ENCODE assay signal across 2 cellular contexts in the genomic region with DNA sequence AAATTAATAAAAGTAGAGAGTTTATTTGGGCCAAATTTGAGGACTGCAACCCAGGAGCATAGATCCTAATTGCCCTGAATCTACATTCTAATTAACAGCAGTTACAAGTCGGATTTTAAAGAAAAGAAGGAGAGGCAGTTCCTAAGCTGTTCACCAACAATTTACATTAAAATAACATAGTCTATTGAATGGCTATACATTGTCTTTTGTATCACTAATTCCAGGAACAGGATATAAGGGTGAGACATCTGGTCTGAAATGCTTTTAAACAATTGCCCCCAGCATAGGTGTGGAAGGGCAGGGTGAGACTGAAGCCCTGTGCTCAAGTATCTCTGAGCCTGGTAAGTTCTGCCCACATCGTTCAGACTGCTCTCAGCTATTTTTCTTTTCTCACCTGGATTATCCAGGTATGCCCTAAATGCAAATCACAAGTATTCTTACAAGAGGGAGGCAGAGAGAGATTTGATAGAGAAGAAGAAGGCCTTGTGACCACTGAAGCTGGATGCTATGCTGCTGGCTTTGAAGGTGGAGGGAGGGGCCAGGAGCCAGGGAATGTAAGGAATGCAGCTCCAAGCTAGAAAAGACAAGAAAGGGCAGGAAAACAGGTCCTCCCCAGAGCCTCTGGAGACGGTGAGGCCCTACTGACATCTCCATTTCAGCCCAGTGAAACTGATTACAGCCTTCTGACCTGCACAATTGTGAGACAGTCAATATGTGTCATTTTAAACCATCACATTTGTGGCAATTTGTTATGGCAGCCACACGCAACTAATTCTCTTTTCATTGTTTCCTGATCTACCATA.
TF ChIP-seq lines count a peak whose summit lies in the region.

No MANE protein-coding gene starts in this region.

TF ChIP-seq in HepG2, 621 proteins besides CTCF, POLR2A, EP300 and RAD21 (continued from another document and continues in another):
- TF ChIP-seq ZNF280D (CRISPR knock-in tag; IDR thresholded peaks at IDR 0.05) = no peak
- TF ChIP-seq, protein P1, sequence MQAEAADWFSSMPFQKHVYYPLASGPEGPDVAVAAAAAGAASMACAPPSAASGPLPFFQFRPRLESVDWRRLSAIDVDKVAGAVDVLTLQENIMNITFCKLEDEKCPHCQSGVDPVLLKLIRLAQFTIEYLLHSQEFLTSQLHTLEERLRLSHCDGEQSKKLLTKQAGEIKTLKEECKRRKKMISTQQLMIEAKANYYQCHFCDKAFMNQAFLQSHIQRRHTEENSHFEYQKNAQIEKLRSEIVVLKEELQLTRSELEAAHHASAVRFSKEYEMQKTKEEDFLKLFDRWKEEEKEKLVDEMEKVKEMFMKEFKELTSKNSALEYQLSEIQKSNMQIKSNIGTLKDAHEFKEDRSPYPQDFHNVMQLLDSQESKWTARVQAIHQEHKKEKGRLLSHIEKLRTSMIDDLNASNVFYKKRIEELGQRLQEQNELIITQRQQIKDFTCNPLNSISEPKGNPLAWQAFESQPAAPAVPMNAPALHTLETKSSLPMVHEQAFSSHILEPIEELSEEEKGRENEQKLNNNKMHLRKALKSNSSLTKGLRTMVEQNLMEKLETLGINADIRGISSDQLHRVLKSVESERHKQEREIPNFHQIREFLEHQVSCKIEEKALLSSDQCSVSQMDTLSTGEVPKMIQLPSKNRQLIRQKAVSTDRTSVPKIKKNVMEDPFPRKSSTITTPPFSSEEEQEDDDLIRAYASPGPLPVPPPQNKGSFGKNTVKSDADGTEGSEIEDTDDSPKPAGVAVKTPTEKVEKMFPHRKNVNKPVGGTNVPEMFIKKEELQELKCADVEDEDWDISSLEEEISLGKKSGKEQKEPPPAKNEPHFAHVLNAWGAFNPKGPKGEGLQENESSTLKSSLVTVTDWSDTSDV (CRISPR knock-in tag; IDR thresholded peaks at IDR 0.05) = no peak
- no peak for TF ChIP-seq ZNF547 (CRISPR knock-in tag; IDR thresholded peaks at IDR 0.05)
- 0 out of 2 replicates have a peak, but pooled peaks have one; percentile 42 for TF ChIP-seq ISL2 (CRISPR knock-in tag; IDR thresholded peaks at IDR 0.05)
- no peak for TF ChIP-seq PCBP2 (optimal IDR thresholded peaks at IDR 0.05; ENCODE audit: low read depth, low read length, poor library complexity, severe bottlenecking)
- TF ChIP-seq DRAP1 (CRISPR knock-in tag; IDR thresholded peaks at IDR 0.05) = peak; percentile 38; the same call in 1 of the 2 replicates
- peak; percentile 59 for TF ChIP-seq MED1 (CRISPR knock-in tag; IDR thresholded peaks at IDR 0.05)
- TF ChIP-seq XRCC5 (optimal IDR thresholded peaks at IDR 0.05; ENCODE audit: low read length) = peak; percentile 40
- no peak for TF ChIP-seq SNAPC5 (CRISPR knock-in tag; IDR thresholded peaks at IDR 0.05; ENCODE audit: borderline replicate concordance)
- TF ChIP-seq ATF2 (CRISPR knock-in tag; IDR thresholded peaks at IDR 0.05) = 0 out of 2 replicates have a peak, but pooled peaks have one; percentile 31
- no peak for TF ChIP-seq HMGA1 (CRISPR knock-in tag; conservative IDR thresholded peaks at IDR 0.05)
- TF ChIP-seq TFDP1 (CRISPR knock-in tag; IDR thresholded peaks at IDR 0.05; ENCODE audit: borderline replicate concordance) = no peak

TF ChIP-seq in WTC11, 78 proteins besides CTCF, POLR2A, EP300 and RAD21 (continued from another document):
- TF ChIP-seq ZMAT4 (CRISPR knock-in tag; IDR thresholded peaks at IDR 0.05) (no peak), ZBTB43 (CRISPR knock-in tag; IDR thresholded peaks at IDR 0.05) (no peak), USF1 (CRISPR knock-in tag; IDR thresholded peaks at IDR 0.05) (peak; percentile 28; the same call in 1 of the 2 replicates), ZNF396 (CRISPR knock-in tag; IDR thresholded peaks at IDR 0.05; ENCODE audit: borderline replicate concordance) (no peak), TP53 (CRISPR knock-in tag; IDR thresholded peaks at IDR 0.05) (no peak), NR3C1 (CRISPR knock-in tag; conservative IDR thresholded peaks at IDR 0.05; ENCODE audit: low read depth) (no peak), ZNF219 (CRISPR knock-in tag; IDR thresholded peaks at IDR 0.05; ENCODE audit: borderline replicate concordance) (no peak), ZBTB21 (CRISPR knock-in tag; IDR thresholded peaks at IDR 0.05; ENCODE audit: borderline replicate concordance) (no peak), E2F4 (CRISPR knock-in tag; IDR thresholded peaks at IDR 0.05; ENCODE audit: borderline replicate concordance, low read depth) (no peak), ZNF512 (CRISPR knock-in tag; IDR thresholded peaks at IDR 0.05; ENCODE audit: borderline replicate concordance) (no peak), ZNF423 (CRISPR knock-in tag; IDR thresholded peaks at IDR 0.05) (no peak)
- TF ChIP-seq, protein P2, sequence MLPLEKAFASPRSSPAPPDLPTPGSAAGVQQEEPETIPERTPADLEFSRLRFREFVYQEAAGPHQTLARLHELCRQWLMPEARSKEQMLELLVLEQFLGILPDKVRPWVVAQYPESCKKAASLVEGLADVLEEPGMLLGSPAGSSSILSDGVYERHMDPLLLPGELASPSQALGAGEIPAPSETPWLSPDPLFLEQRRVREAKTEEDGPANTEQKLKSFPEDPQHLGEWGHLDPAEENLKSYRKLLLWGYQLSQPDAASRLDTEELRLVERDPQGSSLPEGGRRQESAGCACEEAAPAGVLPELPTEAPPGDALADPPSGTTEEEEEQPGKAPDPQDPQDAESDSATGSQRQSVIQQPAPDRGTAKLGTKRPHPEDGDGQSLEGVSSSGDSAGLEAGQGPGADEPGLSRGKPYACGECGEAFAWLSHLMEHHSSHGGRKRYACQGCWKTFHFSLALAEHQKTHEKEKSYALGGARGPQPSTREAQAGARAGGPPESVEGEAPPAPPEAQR (CRISPR knock-in tag; IDR thresholded peaks at IDR 0.05) = no peak
- TF ChIP-seq, protein P3, sequence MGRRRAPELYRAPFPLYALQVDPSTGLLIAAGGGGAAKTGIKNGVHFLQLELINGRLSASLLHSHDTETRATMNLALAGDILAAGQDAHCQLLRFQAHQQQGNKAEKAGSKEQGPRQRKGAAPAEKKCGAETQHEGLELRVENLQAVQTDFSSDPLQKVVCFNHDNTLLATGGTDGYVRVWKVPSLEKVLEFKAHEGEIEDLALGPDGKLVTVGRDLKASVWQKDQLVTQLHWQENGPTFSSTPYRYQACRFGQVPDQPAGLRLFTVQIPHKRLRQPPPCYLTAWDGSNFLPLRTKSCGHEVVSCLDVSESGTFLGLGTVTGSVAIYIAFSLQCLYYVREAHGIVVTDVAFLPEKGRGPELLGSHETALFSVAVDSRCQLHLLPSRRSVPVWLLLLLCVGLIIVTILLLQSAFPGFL (CRISPR knock-in tag; IDR thresholded peaks at IDR 0.05; ENCODE audit: borderline replicate concordance) = no peak
- TF ChIP-seq, protein P4, sequence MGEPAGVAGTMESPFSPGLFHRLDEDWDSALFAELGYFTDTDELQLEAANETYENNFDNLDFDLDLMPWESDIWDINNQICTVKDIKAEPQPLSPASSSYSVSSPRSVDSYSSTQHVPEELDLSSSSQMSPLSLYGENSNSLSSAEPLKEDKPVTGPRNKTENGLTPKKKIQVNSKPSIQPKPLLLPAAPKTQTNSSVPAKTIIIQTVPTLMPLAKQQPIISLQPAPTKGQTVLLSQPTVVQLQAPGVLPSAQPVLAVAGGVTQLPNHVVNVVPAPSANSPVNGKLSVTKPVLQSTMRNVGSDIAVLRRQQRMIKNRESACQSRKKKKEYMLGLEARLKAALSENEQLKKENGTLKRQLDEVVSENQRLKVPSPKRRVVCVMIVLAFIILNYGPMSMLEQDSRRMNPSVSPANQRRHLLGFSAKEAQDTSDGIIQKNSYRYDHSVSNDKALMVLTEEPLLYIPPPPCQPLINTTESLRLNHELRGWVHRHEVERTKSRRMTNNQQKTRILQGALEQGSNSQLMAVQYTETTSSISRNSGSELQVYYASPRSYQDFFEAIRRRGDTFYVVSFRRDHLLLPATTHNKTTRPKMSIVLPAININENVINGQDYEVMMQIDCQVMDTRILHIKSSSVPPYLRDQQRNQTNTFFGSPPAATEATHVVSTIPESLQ (CRISPR knock-in tag; IDR thresholded peaks at IDR 0.05) = no peak
TF ChIP-seq in WTC11: peak in this region for 7.
